ENCODE assay signal across 8 cellular contexts in the genomic region with DNA sequence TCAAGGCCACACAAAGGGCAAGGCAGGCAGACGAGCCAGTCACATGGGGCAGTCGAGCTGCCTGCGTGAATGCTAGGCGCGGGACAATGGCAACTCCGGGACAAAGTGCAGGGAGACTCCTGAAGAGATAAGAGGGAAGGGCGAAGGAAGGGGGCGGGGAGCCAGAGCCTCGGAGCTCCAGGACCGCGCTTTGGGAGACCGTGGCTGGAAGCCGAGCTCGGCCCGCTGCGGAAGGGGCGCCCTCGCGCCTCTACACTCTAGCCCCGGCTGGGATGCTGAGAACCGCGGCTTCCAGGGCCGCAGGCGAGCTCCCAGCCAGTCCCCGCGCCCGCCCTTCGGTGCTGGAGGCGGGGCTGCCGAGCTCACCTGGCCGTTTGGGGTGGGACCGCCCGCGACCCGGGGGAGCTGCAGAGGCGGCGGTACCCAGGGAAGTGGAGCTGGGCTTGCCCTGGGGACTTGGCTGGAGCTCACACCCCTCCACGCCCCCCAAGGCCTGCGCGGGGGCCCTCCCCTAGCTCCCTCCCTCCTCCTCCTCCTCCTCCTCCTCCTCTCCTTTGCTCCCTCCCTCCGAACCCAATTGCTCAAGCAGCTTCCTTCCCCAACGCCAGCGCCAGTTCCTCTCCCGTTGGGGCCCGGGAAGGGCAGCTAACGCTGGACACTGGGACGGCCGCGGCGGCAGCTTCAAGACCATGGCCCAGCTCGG. TPM values are rescaled to one million over a fixed set of nuclear protein-coding genes. Genes with fewer than 3 reads are reported as not detected.
A peak's percentile ranks its signal among the peaks of the same experiment; 100 is the strongest.
DNase-seq lines count a peak whose midpoint lies in the region; ATAC-seq and TF ChIP-seq lines count a peak whose summit lies in the region.

A gene with protein sequence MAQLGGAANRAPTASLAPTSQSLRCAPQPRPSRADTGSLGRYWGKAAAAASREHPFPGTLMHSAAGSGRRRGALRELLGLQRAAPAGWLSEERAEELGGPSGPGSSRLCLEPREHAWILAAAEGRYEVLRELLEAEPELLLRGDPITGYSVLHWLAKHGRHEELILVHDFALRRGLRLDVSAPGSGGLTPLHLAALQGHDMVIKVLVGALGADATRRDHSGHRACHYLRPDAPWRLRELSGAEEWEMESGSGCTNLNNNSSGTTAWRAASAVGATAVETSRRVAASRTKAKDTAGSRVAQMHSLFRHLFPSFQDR (plus strand): TSS at position 610 of the 703 bp plus-strand sequence. CDS start 80 bp downstream, at position 690.

- TF ChIP-seq POLR2A in prostate gland (IDR thresholded peaks at IDR 0.05), result no peak

- H3K36me3 ChIP-seq in heart right ventricle (no peaks in the 10 kb centered on the region), prostate gland (no peaks in the 10 kb centered on the region)

- H3K27me3 ChIP-seq in heart right ventricle, result peaks cover 0 to 24% (median 6%) of the 10 kb centered on the region in 7 donors
- H3K27me3 ChIP-seq in prostate gland (replicated peaks; ENCODE audit: insufficient read depth), result no peaks in the 10 kb centered on the region

- TF ChIP-seq CTCF in heart right ventricle (IDR thresholded peaks at IDR 0.05) (no peak), prostate gland (IDR thresholded peaks at IDR 0.05) (no peak)

- 0% methylated on average over 39 to 42 of the region's 51 CpGs for WGBS in heart right ventricle, 2 donors
- WGBS in prostate gland, result 1% methylated on average over 27 of the region's 51 CpGs

- intact Hi-C loops in heart right ventricle (cut with DNase I) (no loop called here), prostate gland (cut with DNase I) (no loop called here)

- H3K4me3 ChIP-seq in heart right ventricle, result peak within 1 kb of the TSS; percentile 14 to 62 (median 48)
- peak within 1 kb of the TSS; percentile 35 to 37 for H3K4me3 ChIP-seq in prostate gland

- H3K9me3 ChIP-seq in heart right ventricle (no peaks in the 10 kb centered on the region), prostate gland (no peaks in the 10 kb centered on the region)

- H3K4me1 ChIP-seq in heart right ventricle (peaks cover 0 to 49% (median 4%) of the 10 kb centered on the region in 9 donors), prostate gland (replicated peaks) (no peaks in the 10 kb centered on the region)

- H3K27ac ChIP-seq in heart right ventricle (peak within 1 kb of the TSS in 2 of 10 donors; percentile 22 to 65), prostate gland (no peak within 1 kb of the TSS)

- peak; percentile 22 to 61 (median 55) for ATAC-seq in heart right ventricle
- no peak for ATAC-seq in GM18867 (IDR thresholded peaks at IDR 0.05; ENCODE audit: unreplicated experiment)

- peak; percentile 60 for DNase-seq in NCI-H146 (lab: John Stamatoyannopoulos, UW)
- no peak for DNase-seq in NCI-H146 treated with DMSO at 0.1 percent for 48 hours (lab: John Stamatoyannopoulos, UW; ENCODE audit: unreplicated experiment)
- peak; percentile 57 for DNase-seq in NCI-H510A (lab: John Stamatoyannopoulos, UW)
- peak; percentile 20 for DNase-seq in activated naive CD4-positive, alpha-beta T cell treated with anti-CD3 and anti-CD28 coated beads, Interleukin-2, amount 50 U/mL, for 16 hours
- DNase-seq in heart right ventricle, result peak in 1 of 2 donors; percentile 34
- no peak for DNase-seq in prostate gland (ENCODE audit: low spot score)
- DNase-seq in GOT3 (lab: John Stamatoyannopoulos, UW), result no peak

RNA-seq across cellular contexts. Expression of the gene that starts here (rescaled TPM):
- 1 to 10 TPM in 1 of 10 donors, under 1 TPM in 3, not detected in 6; 0.35 to 1.7 (median 0.36) TPM for total RNA-seq in heart right ventricle
- under 1 TPM in 1 of 2 donors, not detected in 1; 0.12 TPM for polyA plus RNA-seq in heart right ventricle
- 10 to 100 TPM in 1 of 2 donors, not detected in 1; 13.9 TPM for total RNA-seq in prostate gland

Comparison
In these comparisons a context has a peak if more than half of its experiments do, and no peak if none do; other contexts are left out.
1. DNase-seq: peak in NCI-H146 (single experiment), NCI-H510A (single experiment) and activated naive CD4-positive, alpha-beta T cell treated with anti-CD3 and anti-CD28 coated beads, Interleukin-2, amount 50 U/mL, for 16 hours (single experiment); none in NCI-H146 treated with DMSO at 0.1 percent for 48 hours (single experiment), prostate gland (single experiment) and GOT3 (single experiment).